In the genomic region with DNA sequence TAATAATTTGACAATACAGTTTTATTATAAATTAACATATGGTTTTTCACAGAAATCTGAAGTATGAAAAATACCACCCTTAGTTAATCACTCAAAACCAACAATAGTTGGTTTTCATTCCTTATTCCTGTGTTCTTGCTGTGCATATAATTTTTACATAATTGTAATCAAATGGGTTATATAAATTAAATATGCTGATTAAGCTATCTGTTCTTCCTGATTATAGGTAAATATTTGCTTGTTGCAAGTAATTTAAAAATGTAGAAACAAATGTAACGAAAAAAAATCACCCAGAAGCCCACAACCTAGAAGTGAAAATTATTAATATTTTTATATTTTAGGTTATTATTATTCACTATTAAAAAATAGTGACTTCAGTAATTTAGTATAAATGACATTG, we compare ENCODE assay signal across 27 cellular contexts.
"Had no signal": no experiment of that assay in that cellular context is flagged by ENCODE, and none has a peak within 500 bp of the region (broad histone marks: within the 10 kb centered on the region; RNA-seq: fewer than 3 reads in every experiment).

No MANE protein-coding gene starts in this region.

- H3K9me3 Mint-ChIP-seq: nephron; neural crest cell; stimulated activated naive CD8-positive, alpha-beta T cell treated with anti-CD3 and anti-CD28 coated beads, Interleukin-15, amount 100 ng/mL, for 72 hours; type B pancreatic cell had no signal

- H3K79me2 ChIP-seq: hepatocyte had no signal

- H3K36me3 ChIP-seq: left lung, lower lobe of right lung, pancreas, prostate gland, sigmoid colon, spleen, tibial nerve, uterus had no signal

- H2AFZ ChIP-seq: hepatocyte had no signal

- H3K27ac Mint-ChIP-seq: naive thymus-derived CD8-positive, alpha-beta T cell; nephron; stimulated activated effector memory CD8-positive, alpha-beta T cell treated with anti-CD3 and anti-CD28 coated beads, Interleukin-12 subunit alpha, Interleukin-12 subunit beta, amount 100 ng/mL, for 72 hours; stimulated activated naive CD8-positive, alpha-beta T cell treated with anti-CD3 and anti-CD28 coated beads, Interleukin-15, amount 100 ng/mL, for 72 hours; type B pancreatic cell had no signal

- H3K9me3 ChIP-seq: left lung, lower lobe of right lung, pancreas, prostate gland, sigmoid colon, spleen, tibial nerve, uterus had no signal

- H3K27me3 ChIP-seq: hepatocyte, left lung, pancreas, sigmoid colon, spleen, tibial nerve, uterus had no signal

- DNase-seq: left colon; left lung; lower lobe of right lung; mammary epithelial cell; mesenchymal stem cell; naive thymus-derived CD8-positive, alpha-beta T cell; nucleus accumbens; pancreas; posterior cingulate gyrus; retina; right cardiac atrium; sigmoid colon; small intestine; spleen; stimulated activated CD4-positive, alpha-beta T cell treated with anti-CD3 and anti-CD28 coated beads, Interleukin-4, amount 100 ng/mL, for 24 hours; stimulated activated naive CD4-positive, alpha-beta T cell treated with Interleukin-2 at 50 U/mL for 16 hours; stimulated activated naive CD8-positive, alpha-beta T cell treated with anti-CD3 and anti-CD28 coated beads, Interleukin-15, amount 100 ng/mL, for 72 hours; substantia nigra; uterus had no signal

- H3K36me3 Mint-ChIP-seq: naive thymus-derived CD8-positive, alpha-beta T cell; stimulated activated effector memory CD8-positive, alpha-beta T cell treated with anti-CD3 and anti-CD28 coated beads, Interleukin-12 subunit alpha, Interleukin-12 subunit beta, amount 100 ng/mL, for 72 hours; type B pancreatic cell had no signal

- H3K4me2 ChIP-seq: hepatocyte had no signal

- FAIRE-seq: keratinocyte had no signal

- H3K4me1 Mint-ChIP-seq: naive thymus-derived CD8-positive, alpha-beta T cell; neural crest cell; stimulated activated effector memory CD8-positive, alpha-beta T cell treated with anti-CD3 and anti-CD28 coated beads, Interleukin-12 subunit alpha, Interleukin-12 subunit beta, amount 100 ng/mL, for 72 hours; stimulated activated naive CD8-positive, alpha-beta T cell treated with anti-CD3 and anti-CD28 coated beads, Interleukin-15, amount 100 ng/mL, for 72 hours had no signal

- H3K4me1 ChIP-seq: left lung, lower lobe of right lung, pancreas, prostate gland, spleen, tibial nerve, uterus had no signal

- H3K4me3 Mint-ChIP-seq: naive thymus-derived CD8-positive, alpha-beta T cell; nephron; neural crest cell; stimulated activated effector memory CD8-positive, alpha-beta T cell treated with anti-CD3 and anti-CD28 coated beads, Interleukin-12 subunit alpha, Interleukin-12 subunit beta, amount 100 ng/mL, for 72 hours; stimulated activated naive CD8-positive, alpha-beta T cell treated with anti-CD3 and anti-CD28 coated beads, Interleukin-15, amount 100 ng/mL, for 72 hours; type B pancreatic cell had no signal

- ATAC-seq: left colon; left lung; lower lobe of right lung; naive thymus-derived CD8-positive, alpha-beta T cell; pancreas; right cardiac atrium; stimulated activated effector memory CD8-positive, alpha-beta T cell treated with anti-CD3 and anti-CD28 coated beads, Interleukin-12 subunit alpha, Interleukin-12 subunit beta, amount 100 ng/mL, for 72 hours; stimulated activated naive CD8-positive, alpha-beta T cell treated with anti-CD3 and anti-CD28 coated beads, Interleukin-15, amount 100 ng/mL, for 72 hours had no signal

- H3K27me3 Mint-ChIP-seq: naive thymus-derived CD8-positive, alpha-beta T cell; stimulated activated naive CD8-positive, alpha-beta T cell treated with anti-CD3 and anti-CD28 coated beads, Interleukin-15, amount 100 ng/mL, for 72 hours; type B pancreatic cell had no signal

- H3K27ac ChIP-seq: hepatocyte, left lung, lower lobe of right lung, pancreas, prostate gland, sigmoid colon, spleen, tibial nerve, uterus had no signal

- H3K4me3 ChIP-seq: hepatocyte, left lung, lower lobe of right lung, pancreas, prostate gland, sigmoid colon, spleen, tibial nerve, uterus had no signal
